ENCODE assay signal across 10 cellular contexts in genomic region chr14:32382704-32383103, GRCh38. TPM values are rescaled to one million over a fixed set of nuclear protein-coding genes. Genes with fewer than 3 reads are reported as not detected.
A peak's percentile ranks its signal among the peaks of the same experiment; 100 is the strongest.
DNase-seq lines count a peak whose midpoint lies in the region; ATAC-seq and TF ChIP-seq lines count a peak whose summit lies in the region.
"Had no signal": no experiment of that assay in that cellular context is flagged by ENCODE, and none has a peak within 500 bp of the region (broad histone marks: within the 10 kb centered on the region; RNA-seq: fewer than 3 reads in every experiment).

No MANE protein-coding gene starts in this region.

- TF ChIP-seq CTCF in MM.1S (IDR thresholded peaks at IDR 0.05; ENCODE audit: low read length) (peak; percentile 41), chondrocyte (IDR thresholded peaks at IDR 0.05) (peak; percentile 72), right lobe of liver (IDR thresholded peaks at IDR 0.05) (peak; percentile 24 to 44 (median 36))

- H3F3A ChIP-seq in MM.1S (ENCODE audit: insufficient read depth, low read length) = no peaks in the 10 kb centered on the region

- intact Hi-C loops in right lobe of liver (cut with DNase I) = no loop called here

- no peaks in the 10 kb centered on the region for H3K4me1 Mint-ChIP-seq in chondrocyte (ENCODE audit: low read depth)

- ATAC-seq in right lobe of liver (peak; percentile 57 to 94 (median 78)), GM21576 (IDR thresholded peaks at IDR 0.05; ENCODE audit: unreplicated experiment) (no peak), HG02885 (IDR thresholded peaks at IDR 0.05; ENCODE audit: poor library complexity, unreplicated experiment) (no peak), GM21381 (IDR thresholded peaks at IDR 0.05; ENCODE audit: unreplicated experiment) (no peak)

- H3K4me3 ChIP-seq in MM.1S (ENCODE audit: low read length) (no peak overlapping the region), right lobe of liver (no peak overlapping the region)
- H3K4me3 ChIP-seq: colonic mucosa had no signal

- TF ChIP-seq POLR2A in right lobe of liver (IDR thresholded peaks at IDR 0.05) = no peak

- H3K27me3 ChIP-seq in MM.1S (replicated peaks; ENCODE audit: insufficient read depth, low read length) = no peaks in the 10 kb centered on the region
- H3K27me3 ChIP-seq in right lobe of liver = no peaks in the 10 kb centered on the region
- H3K27me3 ChIP-seq: colonic mucosa had no signal

- H2AFZ ChIP-seq in MM.1S (ENCODE audit: low read length) = no peak overlapping the region

- H3K36me3 Mint-ChIP-seq in chondrocyte (ENCODE audit: low read depth) = no peaks in the 10 kb centered on the region

- H3K4me1 ChIP-seq in MM.1S (ENCODE audit: low read length) (no peaks in the 10 kb centered on the region), right lobe of liver (no peaks in the 10 kb centered on the region)
- H3K4me1 ChIP-seq: colonic mucosa had no signal

- no peaks in the 10 kb centered on the region for H3K9me2 ChIP-seq in MM.1S (replicated peaks; ENCODE audit: insufficient read depth, low read length)

- H3K9ac ChIP-seq in MM.1S (ENCODE audit: low read length) = no peak overlapping the region

- H3K9me3 ChIP-seq in MM.1S (replicated peaks; ENCODE audit: insufficient read depth, low read length) (no peaks in the 10 kb centered on the region), right lobe of liver (no peaks in the 10 kb centered on the region)
- H3K9me3 ChIP-seq: colonic mucosa had no signal

- no peak overlapping the region for H3K4me2 ChIP-seq in MM.1S (ENCODE audit: low read depth, low read length)

- H4K20me1 ChIP-seq in MM.1S (ENCODE audit: insufficient read depth, low read length) = no peaks in the 10 kb centered on the region

- H3K36me3 ChIP-seq in MM.1S (replicated peaks; ENCODE audit: insufficient read depth, low read length) (no peaks in the 10 kb centered on the region), right lobe of liver (no peaks in the 10 kb centered on the region)
- H3K36me3 ChIP-seq: colonic mucosa had no signal

- H3K4me3 Mint-ChIP-seq in chondrocyte (ENCODE audit: unreplicated experiment) = no peak overlapping the region

- DNase-seq in D341Med (ENCODE audit: low spot score) (peak; percentile 72), MM.1S (peak; percentile 10), chondrocyte (ENCODE audit: low spot score) (no peak), right lobe of liver (peak in 1 of 3 donors; percentile 36), UCSD-AML1 (lab: John Stamatoyannopoulos, UW; ENCODE audit: unreplicated experiment) (no peak)
- DNase-seq: colonic mucosa; stimulated activated naive CD4-positive, alpha-beta T cell had no signal

- no peaks in the 10 kb centered on the region for H3K79me2 ChIP-seq in MM.1S (ENCODE audit: low read length)

- H3K27ac Mint-ChIP-seq in chondrocyte (ENCODE audit: unreplicated experiment) = no peak overlapping the region

- H3K27ac ChIP-seq in MM.1S (ENCODE audit: low read length) = no peak overlapping the region
- H3K27ac ChIP-seq in right lobe of liver = no peak overlapping the region
- H3K27ac ChIP-seq: colonic mucosa had no signal

- H3K9me3 Mint-ChIP-seq in chondrocyte (ENCODE audit: low read depth) = peaks cover 6% of the 10 kb centered on the region

- H3K27me3 Mint-ChIP-seq in chondrocyte (ENCODE audit: low read depth) = no peaks in the 10 kb centered on the region

- WGBS in right lobe of liver (ENCODE audit: insufficient coverage, low coverage, low lambda C conversion rate, missing lambda C conversion rate) = 67% methylated on average over 1 of the region's 1 CpG

RNA-seq across cellular contexts. Expression of gene AKAP6, which starts 53.6 kb away (rescaled TPM):
- 3.5 to 4.3 TPM (median 3.6 TPM) in 3 replicates for total RNA-seq in chondrocyte
- 1 to 10 TPM; 1.7 to 9.6 (median 4.3) TPM for total RNA-seq in right lobe of liver

Comparison
In these comparisons a context has a peak if more than half of its experiments do, and no peak if none do; other contexts are left out.
1. DNase-seq: peak in D341Med (single experiment) and MM.1S (single experiment); none in chondrocyte (single experiment) and UCSD-AML1 (single experiment).
2. ATAC-seq: peak in right lobe of liver (4 of 4); none in GM21576 (single experiment), HG02885 (single experiment) and GM21381 (single experiment).
3. Peak in every context shown above with its lines, with median percentiles within 50 percentile points of each other: CTCF ChIP-seq.